Comparison of ENCODE assay signal across 17 cellular contexts in genomic region chr4:137509855-137510282, GRCh38. TPM values are rescaled to one million over a fixed set of nuclear protein-coding genes. Genes with fewer than 3 reads are reported as not detected.
DNase-seq lines count a peak whose midpoint lies in the region; ATAC-seq and TF ChIP-seq lines count a peak whose summit lies in the region.
"Had no signal": no experiment of that assay in that cellular context is flagged by ENCODE, and none has a peak within 500 bp of the region (broad histone marks: within the 10 kb centered on the region; RNA-seq: fewer than 3 reads in every experiment).

No MANE protein-coding gene starts in this region.

- H3K9me2 ChIP-seq in HCT116 (ENCODE audit: insufficient read depth), result no peaks in the 10 kb centered on the region

- H4K20me1 ChIP-seq in HCT116 (ENCODE audit: insufficient read depth), result no peaks in the 10 kb centered on the region
- H4K20me1 ChIP-seq: BLaER1 had no signal

- H3K4me1 ChIP-seq in HCT116 (ENCODE audit: control insufficient read depth in 1 of 2, insufficient read depth in 2 of 2, low read length in 2 of 2) (peaks cover 13 to 24% of the 10 kb centered on the region in 2 experiments), thoracic aorta (ENCODE audit: control insufficient read depth in 1 of 2, low read depth in 2 of 2) (peaks cover 5 to 39% of the 10 kb centered on the region in 2 donors)
- H3K4me1 ChIP-seq: BLaER1, right lobe of liver had no signal

- H3K27ac ChIP-seq in HCT116 (ENCODE audit: low read depth, low read length) (no peak overlapping the region), thoracic aorta (peak overlapping the region; percentile 14 to 62)
- H3K27ac ChIP-seq: BLaER1, KMS-11, right lobe of liver had no signal

- CTCF ChIA-PET in HCT116 (lab: Charles Lee), result no interaction called here

- no TSS peak for BruUV-seq in HCT116 (replicated peaks; lab: Mats Ljungman, UMichigan)

- DNase-seq in HCT116 (ENCODE audit: low read depth, low spot score) (peak; percentile 24), NCI-H69 (lab: John Stamatoyannopoulos, UW) (peak; percentile 52), dedifferentiated amniotic fluid mesenchymal stem cell (ENCODE audit: extremely low spot score) (peak; percentile 12), thoracic aorta (ENCODE audit: low spot score) (no peak), NOMO-1 (lab: John Stamatoyannopoulos, UW; ENCODE audit: unreplicated experiment in 2 of 2) (no peak), NCI-H774 (lab: John Stamatoyannopoulos, UW) (no peak), GM03348 (ENCODE audit: low spot score) (no peak)
- DNase-seq: cortex of kidney; GDM1; left ventricle myocardium superior; right lobe of liver; SHP77; stimulated activated CD4-positive, alpha-beta T cell treated with anti-CD3 and anti-CD28 coated beads, Interleukin-4, amount 100 ng/mL, for 1 hour; T-helper 2 cell had no signal

- TF ChIP-seq POLR2A in HCT116 (IDR thresholded peaks at IDR 0.05; ENCODE audit: borderline replicate concordance, extremely low read depth, insufficient read depth, insufficient read length), result no peak

- no peak for TF ChIP-seq RAD21 in HCT116 (IDR thresholded peaks at IDR 0.05; ENCODE audit: low read depth)

- no peaks in the 10 kb centered on the region for H3K27me3 ChIP-seq in HCT116 (ENCODE audit: insufficient read depth, low read length)
- H3K27me3 ChIP-seq in thoracic aorta (replicated peaks; ENCODE audit: insufficient read depth), result no peaks in the 10 kb centered on the region
- H3K27me3 ChIP-seq: BLaER1, right lobe of liver had no signal

- H2AFZ ChIP-seq in HCT116 (ENCODE audit: low read depth, low read length, poor library complexity, severe bottlenecking), result peak overlapping the region; percentile 89

- H3K4me3 ChIP-seq in HCT116 (replicated peaks in 1 of 2; ENCODE audit: low read depth in 1 of 2, low read length in 2 of 2), result no peak overlapping the region
- H3K4me3 ChIP-seq in thoracic aorta, result no peak overlapping the region
- H3K4me3 ChIP-seq: BLaER1, right lobe of liver had no signal

- H3K9me3 ChIP-seq in HCT116 (ENCODE audit: control insufficient read depth in 1 of 2, insufficient read depth in 1 of 2, low read depth in 1 of 2, low read length in 2 of 2) (no peaks in the 10 kb centered on the region), thoracic aorta (no peaks in the 10 kb centered on the region)
- H3K9me3 ChIP-seq: BLaER1, right lobe of liver had no signal

- no peak overlapping the region for H3K9ac ChIP-seq in HCT116 (ENCODE audit: low read length)
- H3K9ac ChIP-seq: BLaER1, KMS-11 had no signal

- H3K4me2 ChIP-seq in HCT116 (ENCODE audit: low read length), result peak overlapping the region; percentile 11; the same call in 1 of the 2 replicates
- H3K4me2 ChIP-seq: BLaER1, KMS-11 had no signal

- H3K36me3 ChIP-seq in HCT116 (ENCODE audit: control insufficient read depth in 1 of 2, insufficient read depth in 2 of 2, low read length in 2 of 2) (no peaks in the 10 kb centered on the region), thoracic aorta (no peaks in the 10 kb centered on the region)
- H3K36me3 ChIP-seq: BLaER1, right lobe of liver had no signal

- RAD21 ChIA-PET in HCT116 (lab: Charles Lee; ENCODE audit: low non-redundant PET in 1 of 2, low total read pairs in 2 of 2, uncharacterized antibody in 2 of 2, unreplicated experiment in 2 of 2), result no interaction called here

- ATAC-seq in HCT116 (peak; percentile 46), thoracic aorta (ENCODE audit: insufficient number of reproducible peaks, low FRiP score, low read depth) (no peak)
- ATAC-seq: right lobe of liver had no signal

- intact Hi-C loops in HCT116 (cut with micrococcal nuclease), result no loop called here

- TF ChIP-seq CTCF in HCT116 (IDR thresholded peaks at IDR 0.05 in 2 of 3, conservative IDR thresholded peaks at IDR 0.05 in 1 of 3; ENCODE audit: borderline replicate concordance in 1 of 3, insufficient read depth in 1 of 3, low read depth in 2 of 3, low read length in 2 of 3), result no peak
- no peak for TF ChIP-seq CTCF in thoracic aorta (IDR thresholded peaks at IDR 0.05)

- no peaks in the 10 kb centered on the region for H3K79me2 ChIP-seq in HCT116 (ENCODE audit: insufficient read depth, low read length)

- POLR2A ChIA-PET in HCT116 (lab: Charles Lee), result no interaction called here

TF ChIP-seq in HCT116, 20 proteins besides CTCF, POLR2A, EP300 and RAD21:
- TF ChIP-seq REST (IDR thresholded peaks at IDR 0.05; ENCODE audit: low read depth), result no peak
- TF ChIP-seq FOSL1 (IDR thresholded peaks at IDR 0.05; ENCODE audit: low read depth), result no peak
- no peak for TF ChIP-seq POLR2AphosphoS5 (IDR thresholded peaks at IDR 0.05; ENCODE audit: low read depth, low read length)
- TF ChIP-seq CEBPB (IDR thresholded peaks at IDR 0.05; ENCODE audit: low read depth), result no peak
- no peak for TF ChIP-seq MAX (IDR thresholded peaks at IDR 0.05)
- no peak for TF ChIP-seq SIN3A (IDR thresholded peaks at IDR 0.05; ENCODE audit: low read depth)
- TF ChIP-seq TCF7L2 (IDR thresholded peaks at IDR 0.05; ENCODE audit: borderline replicate concordance, extremely low read depth, insufficient read depth, insufficient read length), result no peak
- no peak for TF ChIP-seq SRF (IDR thresholded peaks at IDR 0.05; ENCODE audit: low read depth)
- TF ChIP-seq ZFX (IDR thresholded peaks at IDR 0.05), result no peak
- TF ChIP-seq EZH2phosphoT487 (IDR thresholded peaks at IDR 0.05; ENCODE audit: borderline replicate concordance), result no peak
- TF ChIP-seq ZBTB33 (IDR thresholded peaks at IDR 0.05; ENCODE audit: extremely low read depth, insufficient replicate concordance, low read length), result no peak
- no peak for TF ChIP-seq CBX3 (IDR thresholded peaks at IDR 0.05; ENCODE audit: low read depth)
- TF ChIP-seq EZH2 (IDR thresholded peaks at IDR 0.05), result no peak
- no peak for TF ChIP-seq ZNF274 (IDR thresholded peaks at IDR 0.05; ENCODE audit: low read depth, low read length)
- TF ChIP-seq SP1 (IDR thresholded peaks at IDR 0.05; ENCODE audit: low read depth), result no peak
- no peak for TF ChIP-seq JUND (IDR thresholded peaks at IDR 0.05)
- no peak for TF ChIP-seq YY1 (IDR thresholded peaks at IDR 0.05; ENCODE audit: extremely low read depth, insufficient replicate concordance, low read depth, low read length)
- no peak for TF ChIP-seq ATF3 (IDR thresholded peaks at IDR 0.05)
- TF ChIP-seq ELF1 (IDR thresholded peaks at IDR 0.05; ENCODE audit: borderline replicate concordance, low read depth), result no peak
- TF ChIP-seq EGR1 (IDR thresholded peaks at IDR 0.05; ENCODE audit: low read depth), result no peak

RNA-seq across cellular contexts. Expression of gene PCDH18, which starts 22.4 kb away (rescaled TPM):
- total RNA-seq in HCT116 (2021; ENCODE audit: unreplicated experiment) (0.17 TPM), thoracic aorta (10 to 100 TPM; 22.6 to 31.0 TPM)
- polyA plus RNA-seq in HCT116 (2012), result not detected in 2 replicates
- total RNA-seq: activated T-helper 2 cell treated with anti-CD3 and anti-CD28 coated beads, Interferon-gamma antibody, Interleukin-2, Interleukin-4, amounts not matched to agents 10 μg/mL and 5 μg/mL and 100 μg/mL, durations not matched to agents 14 hours and 24 hours and 36 hours had no signal

Comparison
In these comparisons a context has a peak if more than half of its experiments do, and no peak if none do; other contexts are left out.
1. DNase-seq: peak in HCT116 (single experiment), NCI-H69 (single experiment) and dedifferentiated amniotic fluid mesenchymal stem cell (single experiment); none in thoracic aorta (single experiment), NOMO-1 (0 of 2), NCI-H774 (single experiment) and GM03348 (single experiment).
2. RNA of gene PCDH18, which starts 22.4 kb away (total RNA-seq): 22.6 to 31.0 TPM in thoracic aorta; 0.17 TPM in HCT116 (single experiment); every median in the first group is over 10 times any median in the second.